Comparison of ENCODE assay signal across 6 cellular contexts in genomic region chr19:48896191-48896720, GRCh38. TPM values are rescaled to one million over a fixed set of nuclear protein-coding genes. Genes with fewer than 3 reads are reported as not detected.
A peak's percentile ranks its signal among the peaks of the same experiment; 100 is the strongest.
DNase-seq lines count a peak whose midpoint lies in the region; ATAC-seq, FAIRE-seq and TF ChIP-seq lines count a peak whose summit lies in the region.

No MANE protein-coding gene starts in this region.

- H3K36me3 ChIP-seq in HEK293 (ENCODE audit: control insufficient read depth in 2 of 2, insufficient read depth in 1 of 2, low read length in 2 of 2) (no peaks in the 10 kb centered on the region), pancreas (no peaks in the 10 kb centered on the region)

- H3K9me3 ChIP-seq in HEK293 (ENCODE audit: control insufficient read depth, insufficient read depth, low read depth, low read length), result no peaks in the 10 kb centered on the region
- no peaks in the 10 kb centered on the region for H3K9me3 ChIP-seq in pancreas

- ATAC-seq in pancreas, result peak in 2 of 4 donors; percentile 17 to 53
- ATAC-seq in HG02981 (IDR thresholded peaks at IDR 0.05; ENCODE audit: unreplicated experiment), result no peak
- no peak for ATAC-seq in GM18858 (IDR thresholded peaks at IDR 0.05; ENCODE audit: unreplicated experiment)

- DNase-seq in pancreas, result peak; percentile 55 to 84 (median 63)
- DNase-seq in HPDE6-E6E7 (ENCODE audit: extremely low spot score), result no peak

- H3K27ac ChIP-seq in HEK293 (ENCODE audit: extremely low read depth, low read depth, low read length) (no peak overlapping the region), cingulate gyrus (ENCODE audit: low read depth, low read length) (peak overlapping the region; percentile 47), pancreas (no peak overlapping the region)

- peaks cover 3% of the 10 kb centered on the region; the same call in 1 of the 2 replicates for H3K4me1 ChIP-seq in HEK293 (ENCODE audit: control insufficient read depth, insufficient read depth, low read length)
- H3K4me1 ChIP-seq in pancreas, result peaks cover 0 to 4% (median 3%) of the 10 kb centered on the region in 3 donors

- intact Hi-C loops in pancreas (cut with DNase I), result no loop called here

- FAIRE-seq in pancreas (lab: Jason Lieb, UNC), result no peak

- WGBS in pancreas, 2 donors, result 46 to 48% methylated on average over 21 to 25 of the region's 25 CpGs

- CTCF ChIA-PET in HEK293 (lab: Yijun Ruan, JAX), result interaction anchor here (0.6 to 1.0 kb wide), 2 partner anchors 21 to 256 kb away, joined by 3 read pairs; no protein-coding TSS in a partner anchor

- no peaks in the 10 kb centered on the region for H3K27me3 ChIP-seq in pancreas

- POLR2A ChIA-PET in HEK293 (lab: Yijun Ruan, JAX), result interaction anchor here (0.5 to 0.6 kb wide), 2 partner anchors 17 to 32 kb away, joined by 3 read pairs; no protein-coding TSS in a partner anchor

- H3K4me3 ChIP-seq in HEK293 (ENCODE audit: low read depth, low read length) (no peak overlapping the region), pancreas (peak overlapping the region in 2 of 4 donors; percentile 14 to 23)

- TF ChIP-seq CTCF in HEK293 (tag by site-specific recombination; IDR thresholded peaks at IDR 0.05) (no peak), pancreas (IDR thresholded peaks at IDR 0.05) (no peak)

TF ChIP-seq in HEK293, 187 proteins besides CTCF, POLR2A, EP300 and RAD21:
- TF ChIP-seq ZNF558 (tag by site-specific recombination; IDR thresholded peaks at IDR 0.05) (no peak), ZNF274 (IDR thresholded peaks at IDR 0.05; ENCODE audit: low read length) (no peak), ZNF274 (tag by site-specific recombination; IDR thresholded peaks at IDR 0.05; ENCODE audit: borderline replicate concordance) (no peak), ZFHX2 (tag by site-specific recombination; conservative IDR thresholded peaks at IDR 0.05) (peak; percentile 40), EGR2 (tag by site-specific recombination; IDR thresholded peaks at IDR 0.05; ENCODE audit: low read depth) (peak; percentile 32; the same call in 1 of the 2 replicates), SP2 (tag by site-specific recombination; IDR thresholded peaks at IDR 0.05) (peak; percentile 35), SP3 (tag by site-specific recombination; IDR thresholded peaks at IDR 0.05) (peak; percentile 29; the same call in 1 of the 2 replicates), ZNF211 (tag by site-specific recombination; IDR thresholded peaks at IDR 0.05; ENCODE audit: low read depth) (no peak)

RNA-seq across cellular contexts. Expression of gene TULP2, which starts 2.3 kb away (rescaled TPM):
- under 1 TPM in 1 of 6 donors, not detected in 5; 0.35 TPM for total RNA-seq in pancreas
- polyA plus RNA-seq in pancreas, result not detected

RNA-seq across cellular contexts. Expression of gene NUCB1, which starts 3.9 kb away (rescaled TPM):
- total RNA-seq in pancreas, result 100 to 1,000 TPM in 2 of 6 donors, 10 to 100 TPM in 4; 60.9 to 136 (median 79.8) TPM
- polyA plus RNA-seq in pancreas, result 100 to 1,000 TPM; 103 to 118 TPM

RNA-seq across cellular contexts. Expression of gene PPP1R15A, which starts 24.0 kb away (rescaled TPM):
- 10 to 100 TPM in 5 of 6 donors, 1 to 10 TPM in 1; 8.1 to 20.6 (median 12.4) TPM for total RNA-seq in pancreas
- polyA plus RNA-seq in pancreas, result 10 to 100 TPM; 28.2 to 53.2 TPM

RNA-seq across cellular contexts. Expression of gene PLEKHA4, which starts 27.8 kb away (rescaled TPM):
- total RNA-seq in pancreas, result 10 to 100 TPM in 2 of 6 donors, 1 to 10 TPM in 4; 5.9 to 19.7 (median 8.7) TPM
- 10 to 100 TPM; 18.2 to 28.3 TPM for polyA plus RNA-seq in pancreas

RNA-seq across cellular contexts. Expression of gene DHDH, which starts 37.2 kb away (rescaled TPM):
- total RNA-seq in pancreas, result under 1 TPM in 1 of 6 donors, not detected in 5; 0.28 TPM
- 1 to 10 TPM in 1 of 2 donors, under 1 TPM in 1; 0.30 to 1.0 TPM for polyA plus RNA-seq in pancreas
